ENCODE assay signal across 8 cellular contexts in genomic region chr1:223531742-223532341, GRCh38.
DNase-seq lines count a peak whose midpoint lies in the region; ATAC-seq and TF ChIP-seq lines count a peak whose summit lies in the region.

No MANE protein-coding gene starts in this region.

- peaks cover 9% of the 10 kb centered on the region for H3K4me1 Mint-ChIP-seq in nephron

- no peaks in the 10 kb centered on the region for H3K9me2 ChIP-seq in HCT116 (ENCODE audit: insufficient read depth)

- H3K36me3 ChIP-seq in HCT116 (ENCODE audit: control insufficient read depth in 1 of 2, insufficient read depth in 2 of 2, low read length in 2 of 2) (no peaks in the 10 kb centered on the region), upper lobe of right lung (no peaks in the 10 kb centered on the region)

- BruUV-seq in HCT116 (replicated peaks; lab: Mats Ljungman, UMichigan): no TSS peak

- H3K9ac ChIP-seq in HCT116 (ENCODE audit: low read length): no peak overlapping the region

- H4K20me1 ChIP-seq in HCT116 (ENCODE audit: insufficient read depth): no peaks in the 10 kb centered on the region

- H3K27me3 Mint-ChIP-seq in nephron (ENCODE audit: low read depth): peaks cover 70% of the 10 kb centered on the region

- no peak for TF ChIP-seq POLR2A in HCT116 (IDR thresholded peaks at IDR 0.05; ENCODE audit: borderline replicate concordance, extremely low read depth, insufficient read depth, insufficient read length)
- no peak for TF ChIP-seq POLR2A in erythroblast (IDR thresholded peaks at IDR 0.05; ENCODE audit: low read length)

- no peak overlapping the region for H3K27ac Mint-ChIP-seq in nephron

- H2AFZ ChIP-seq in HCT116 (ENCODE audit: low read depth, low read length, poor library complexity, severe bottlenecking): peak overlapping the region; percentile 94

- no peaks in the 10 kb centered on the region for H3K4me1 ChIP-seq in HCT116 (ENCODE audit: control insufficient read depth in 1 of 2, insufficient read depth in 2 of 2, low read length in 2 of 2)
- H3K4me1 ChIP-seq in upper lobe of right lung: no peaks in the 10 kb centered on the region

- H3K79me2 ChIP-seq in HCT116 (ENCODE audit: insufficient read depth, low read length): no peaks in the 10 kb centered on the region

- H3K36me3 Mint-ChIP-seq in nephron (ENCODE audit: low read depth): no peaks in the 10 kb centered on the region

- H3K9me3 Mint-ChIP-seq in nephron: peaks cover 2% of the 10 kb centered on the region

- intact Hi-C loops in HCT116 (cut with micrococcal nuclease) (loop anchor here (1.0 kb wide), 1 partner anchor 152 kb away; no protein-coding TSS in a partner anchor), upper lobe of right lung (cut with DNase I) (no loop called here)

- TF ChIP-seq CTCF in HCT116 (IDR thresholded peaks at IDR 0.05 in 2 of 3, conservative IDR thresholded peaks at IDR 0.05 in 1 of 3; ENCODE audit: borderline replicate concordance in 1 of 3, insufficient read depth in 1 of 3, low read depth in 2 of 3, low read length in 2 of 3) (peak; percentile 60 to 97 (median 93)), nephron (IDR thresholded peaks at IDR 0.05; ENCODE audit: unreplicated experiment in 3 of 3) (peak; percentile 50 to 66 (median 61)), upper lobe of right lung (IDR thresholded peaks at IDR 0.05) (peak; percentile 64)

- RAD21 ChIA-PET in HCT116 (lab: Charles Lee; ENCODE audit: low non-redundant PET in 1 of 2, low total read pairs in 2 of 2, uncharacterized antibody in 2 of 2, unreplicated experiment in 2 of 2): interaction anchor here (0.7 to 1.0 kb wide), 3 partner anchors 132 to 152 kb away, joined by 3 to 4 read pairs (median 3); no protein-coding TSS in a partner anchor

- TF ChIP-seq RAD21 in HCT116 (IDR thresholded peaks at IDR 0.05; ENCODE audit: low read depth): peak; percentile 76

- no peak overlapping the region for H3K4me2 ChIP-seq in HCT116 (ENCODE audit: low read length)

- H3K27me3 ChIP-seq in HCT116 (ENCODE audit: insufficient read depth, low read length) (no peaks in the 10 kb centered on the region), upper lobe of right lung (no peaks in the 10 kb centered on the region)

- peak; percentile 38 for DNase-seq in DMS53 treated with DMSO at 0.1 percent for 48 hours (lab: John Stamatoyannopoulos, UW; ENCODE audit: unreplicated experiment)
- DNase-seq in HCT116 (ENCODE audit: low read depth, low spot score): peak; percentile 56
- peak; percentile 40 for DNase-seq in NCI-H2227 treated with DMSO at 0.1 percent for 48 hours (lab: John Stamatoyannopoulos, UW)
- DNase-seq in activated CD4-positive, alpha-beta T cell treated with anti-CD3 and anti-CD28 coated beads, Interleukin-2, amount 50 U/mL, for 1 hour: peak; percentile 40
- DNase-seq in erythroblast (lab: John Stamatoyannopoulos, UW): peak; percentile 33 to 61
- peak; percentile 77 for DNase-seq in upper lobe of right lung
- no peak for DNase-seq in mesenteric fat pad (ENCODE audit: low spot score)

- H3K4me3 ChIP-seq in HCT116 (replicated peaks in 1 of 2; ENCODE audit: low read depth in 1 of 2, low read length in 2 of 2) (no peak overlapping the region), upper lobe of right lung (no peak overlapping the region)

- POLR2A ChIA-PET in HCT116 (lab: Charles Lee): no interaction called here

- CTCF ChIA-PET in HCT116 (lab: Charles Lee): interaction anchor here (0.7 to 1.1 kb wide), 9 partner anchors 9 to 398 kb away, joined by 3 to 5 read pairs (median 3); no protein-coding TSS in a partner anchor

- no peak overlapping the region for H3K4me3 Mint-ChIP-seq in nephron

- H3K9me3 ChIP-seq in HCT116 (ENCODE audit: control insufficient read depth in 1 of 2, insufficient read depth in 1 of 2, low read depth in 1 of 2, low read length in 2 of 2) (no peaks in the 10 kb centered on the region), upper lobe of right lung (no peaks in the 10 kb centered on the region)

- no peak overlapping the region for H3K27ac ChIP-seq in HCT116 (ENCODE audit: low read depth, low read length)
- H3K27ac ChIP-seq in upper lobe of right lung: no peak overlapping the region

- ATAC-seq in HCT116: peak; percentile 96
- ATAC-seq in upper lobe of right lung: peak; percentile 84

TF ChIP-seq in HCT116, 20 proteins besides CTCF, POLR2A, EP300 and RAD21:
- no peak for TF ChIP-seq EGR1 (IDR thresholded peaks at IDR 0.05; ENCODE audit: low read depth)
- TF ChIP-seq ELF1 (IDR thresholded peaks at IDR 0.05; ENCODE audit: borderline replicate concordance, low read depth): no peak
- no peak for TF ChIP-seq JUND (IDR thresholded peaks at IDR 0.05)
- no peak for TF ChIP-seq EZH2 (IDR thresholded peaks at IDR 0.05)
- TF ChIP-seq ZFX (IDR thresholded peaks at IDR 0.05): no peak
- TF ChIP-seq EZH2phosphoT487 (IDR thresholded peaks at IDR 0.05; ENCODE audit: borderline replicate concordance): no peak
- TF ChIP-seq, protein P1, sequence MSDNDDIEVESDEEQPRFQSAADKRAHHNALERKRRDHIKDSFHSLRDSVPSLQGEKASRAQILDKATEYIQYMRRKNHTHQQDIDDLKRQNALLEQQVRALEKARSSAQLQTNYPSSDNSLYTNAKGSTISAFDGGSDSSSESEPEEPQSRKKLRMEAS (IDR thresholded peaks at IDR 0.05): no peak
- TF ChIP-seq YY1 (IDR thresholded peaks at IDR 0.05; ENCODE audit: extremely low read depth, insufficient replicate concordance, low read depth, low read length): peak; percentile 26
TF ChIP-seq in HCT116: peak in this region for 1.
